In genomic region chr7:16071246-16071857, GRCh38 we compare ENCODE assay signal across 8 cellular contexts.
DNase-seq lines count a peak whose midpoint lies in the region; ATAC-seq and TF ChIP-seq lines count a peak whose summit lies in the region.

No MANE protein-coding gene starts in this region.

- no peaks in the 10 kb centered on the region for H3K36me3 ChIP-seq in SK-N-MC (ENCODE audit: insufficient read depth, low read length)

- peak; percentile 62 for TF ChIP-seq CTCF in GM13977 (IDR thresholded peaks at IDR 0.05; ENCODE audit: extremely low read depth, insufficient read depth, missing control alignments)
- peak in 2 of 3 donors; percentile 75 to 86 for TF ChIP-seq CTCF in omental fat pad (IDR thresholded peaks at IDR 0.05)

- H3K27ac ChIP-seq in SK-N-MC, result no peak overlapping the region

- H3K4me3 ChIP-seq in SK-N-MC, result no peak overlapping the region

- in situ Hi-C loops in GM13977 (cut with MboI; ENCODE audit: low pct_unique_long_range_greater_than_20kb, low sequenced_read_pairs, unreplicated experiment), result loop anchor here (25.0 kb wide), 1 partner anchor 759 kb away; no protein-coding TSS in a partner anchor

- H3K9me3 ChIP-seq in SK-N-MC (ENCODE audit: low read depth, low read length), result no peaks in the 10 kb centered on the region

- ATAC-seq in HG02798 (IDR thresholded peaks at IDR 0.05; ENCODE audit: poor library complexity, unreplicated experiment), result peak; percentile 87
- no peak for ATAC-seq in omental fat pad (ENCODE audit: low FRiP score)

- peak; percentile 32 for DNase-seq in AG08396 (ENCODE audit: low spot score)
- DNase-seq in GM13977 (ENCODE audit: low spot score), result peak; percentile 15
- DNase-seq in NCI-H1105 (lab: John Stamatoyannopoulos, UW), result peak; percentile 76
- DNase-seq in SK-N-MC (ENCODE audit: low read depth, low spot score), result peak; percentile 57
- DNase-seq in fibroblast of gingiva (ENCODE audit: low read depth), result peak; percentile 56
- DNase-seq in omental fat pad (ENCODE audit: low spot score), result no peak
- no peak for DNase-seq in cortex of kidney (lab: John Stamatoyannopoulos, UW)

- no peak overlapping the region for H3K9ac ChIP-seq in SK-N-MC (ENCODE audit: insufficient read length)

Comparison
In these comparisons a context has a peak if more than half of its experiments do, and no peak if none do; other contexts are left out.
1. DNase-seq: peak in AG08396 (single experiment), GM13977 (single experiment), NCI-H1105 (single experiment), SK-N-MC (single experiment) and fibroblast of gingiva (single experiment); none in omental fat pad (single experiment) and cortex of kidney (single experiment).